In genomic region chr18:9575558-9575957, GRCh38 we compare ENCODE assay signal across 1 cellular context.
TF ChIP-seq lines count a peak whose summit lies in the region.

No MANE protein-coding gene starts in this region.

TF ChIP-seq in K562, 482 proteins besides CTCF, POLR2A, EP300 and RAD21 (continued from another document and continues in another):
- TF ChIP-seq RREB1 (CRISPR knock-in tag; IDR thresholded peaks at IDR 0.05) (no peak), KAT7 (CRISPR knock-in tag; IDR thresholded peaks at IDR 0.05; ENCODE audit: borderline replicate concordance) (no peak; the same call in 1 of the 2 replicates), HDAC1 (IDR thresholded peaks at IDR 0.05) (no peak), THRAP3 (IDR thresholded peaks at IDR 0.05; ENCODE audit: borderline replicate concordance) (no peak), ILK (tag; IDR thresholded peaks at IDR 0.05; ENCODE audit: borderline replicate concordance, low read depth) (no peak), KAT2B (IDR thresholded peaks at IDR 0.05; ENCODE audit: low read depth, low read length) (no peak), ZNF239 (CRISPR knock-in tag; IDR thresholded peaks at IDR 0.05) (no peak), STAT5B (CRISPR knock-in tag; IDR thresholded peaks at IDR 0.05) (no peak), EP400 (IDR thresholded peaks at IDR 0.05) (peak; percentile 19; the same call in 1 of the 2 replicates), XRCC4 (IDR thresholded peaks at IDR 0.05; ENCODE audit: extremely low read depth, insufficient read depth, insufficient read length) (no peak), ZC3H11A (IDR thresholded peaks at IDR 0.05; ENCODE audit: low read depth, low read length) (no peak), STAT5A (IDR thresholded peaks at IDR 0.05; ENCODE audit: borderline replicate concordance, low read length) (0 out of 2 replicates have a peak, but pooled peaks have one; percentile 6), MNT (conservative IDR thresholded peaks at IDR 0.05) (peak; percentile 38 to 49; a peak in 2 of 4 replicates), ZNF696 (CRISPR knock-in tag; conservative IDR thresholded peaks at IDR 0.05) (no peak), ZNF717 (CRISPR knock-in tag; IDR thresholded peaks at IDR 0.05) (no peak), TCFL5 (CRISPR knock-in tag; conservative IDR thresholded peaks at IDR 0.05) (no peak), IRF9 (tag; IDR thresholded peaks at IDR 0.05) (no peak), SRSF1 (IDR thresholded peaks at IDR 0.05; ENCODE audit: low read depth, low read length) (no peak), SRF (CRISPR knock-in tag; IDR thresholded peaks at IDR 0.05) (no peak), PTRF (tag; IDR thresholded peaks at IDR 0.05) (no peak), U2AF2 (optimal IDR thresholded peaks at IDR 0.05; ENCODE audit: low read depth, low read length) (no peak), NR3C1 (CRISPR knock-in tag; IDR thresholded peaks at IDR 0.05) (no peak), TEAD4 (IDR thresholded peaks at IDR 0.05; ENCODE audit: low read length) (peak; percentile 53), TEAD4 (CRISPR knock-in tag; IDR thresholded peaks at IDR 0.05; ENCODE audit: borderline replicate concordance) (no peak), ZNF165 (CRISPR knock-in tag; IDR thresholded peaks at IDR 0.05; ENCODE audit: borderline replicate concordance) (no peak), HBP1 (CRISPR knock-in tag; IDR thresholded peaks at IDR 0.05) (no peak), CHD4 (IDR thresholded peaks at IDR 0.05; ENCODE audit: insufficient read depth, insufficient replicate concordance, low read depth, low read length, poor library complexity, severe bottlenecking) (no peak), PURB (CRISPR knock-in tag; IDR thresholded peaks at IDR 0.05; ENCODE audit: low read depth) (no peak), LARP7 (IDR thresholded peaks at IDR 0.05) (no peak), RBBP5 (IDR thresholded peaks at IDR 0.05; ENCODE audit: borderline replicate concordance, insufficient read depth, low read length, poor library complexity, severe bottlenecking) (no peak), HINFP (tag; conservative IDR thresholded peaks at IDR 0.05; ENCODE audit: low read depth) (no peak), ZNF282 (CRISPR knock-in tag; IDR thresholded peaks at IDR 0.05) (no peak), ZNF766 (CRISPR knock-in tag; conservative IDR thresholded peaks at IDR 0.05) (no peak), ERF (CRISPR knock-in tag; IDR thresholded peaks at IDR 0.05) (no peak), MYBL2 (IDR thresholded peaks at IDR 0.05; ENCODE audit: low read depth) (no peak), MYBL2 (CRISPR knock-in tag; IDR thresholded peaks at IDR 0.05; ENCODE audit: borderline replicate concordance) (no peak), SREBF1 (IDR thresholded peaks at IDR 0.05; ENCODE audit: borderline replicate concordance, low read depth, low read length) (no peak), ZNF740 (CRISPR knock-in tag; IDR thresholded peaks at IDR 0.05) (no peak), ZNF740 (tag; IDR thresholded peaks at IDR 0.05) (no peak), ELF4 (CRISPR knock-in tag; IDR thresholded peaks at IDR 0.05) (no peak)
- TF ChIP-seq, protein P1, sequence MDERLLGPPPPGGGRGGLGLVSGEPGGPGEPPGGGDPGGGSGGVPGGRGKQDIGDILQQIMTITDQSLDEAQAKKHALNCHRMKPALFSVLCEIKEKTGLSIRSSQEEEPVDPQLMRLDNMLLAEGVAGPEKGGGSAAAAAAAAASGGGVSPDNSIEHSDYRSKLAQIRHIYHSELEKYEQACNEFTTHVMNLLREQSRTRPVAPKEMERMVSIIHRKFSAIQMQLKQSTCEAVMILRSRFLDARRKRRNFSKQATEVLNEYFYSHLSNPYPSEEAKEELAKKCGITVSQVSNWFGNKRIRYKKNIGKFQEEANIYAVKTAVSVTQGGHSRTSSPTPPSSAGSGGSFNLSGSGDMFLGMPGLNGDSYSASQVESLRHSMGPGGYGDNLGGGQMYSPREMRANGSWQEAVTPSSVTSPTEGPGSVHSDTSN (CRISPR knock-in tag; IDR thresholded peaks at IDR 0.05; ENCODE audit: low read depth) = no peak
- TF ChIP-seq, protein P1 (tag; conservative IDR thresholded peaks at IDR 0.05; ENCODE audit: low read depth) = 0 out of 2 replicates have a peak, but pooled peaks have one; percentile 51
- TF ChIP-seq, protein P2, sequence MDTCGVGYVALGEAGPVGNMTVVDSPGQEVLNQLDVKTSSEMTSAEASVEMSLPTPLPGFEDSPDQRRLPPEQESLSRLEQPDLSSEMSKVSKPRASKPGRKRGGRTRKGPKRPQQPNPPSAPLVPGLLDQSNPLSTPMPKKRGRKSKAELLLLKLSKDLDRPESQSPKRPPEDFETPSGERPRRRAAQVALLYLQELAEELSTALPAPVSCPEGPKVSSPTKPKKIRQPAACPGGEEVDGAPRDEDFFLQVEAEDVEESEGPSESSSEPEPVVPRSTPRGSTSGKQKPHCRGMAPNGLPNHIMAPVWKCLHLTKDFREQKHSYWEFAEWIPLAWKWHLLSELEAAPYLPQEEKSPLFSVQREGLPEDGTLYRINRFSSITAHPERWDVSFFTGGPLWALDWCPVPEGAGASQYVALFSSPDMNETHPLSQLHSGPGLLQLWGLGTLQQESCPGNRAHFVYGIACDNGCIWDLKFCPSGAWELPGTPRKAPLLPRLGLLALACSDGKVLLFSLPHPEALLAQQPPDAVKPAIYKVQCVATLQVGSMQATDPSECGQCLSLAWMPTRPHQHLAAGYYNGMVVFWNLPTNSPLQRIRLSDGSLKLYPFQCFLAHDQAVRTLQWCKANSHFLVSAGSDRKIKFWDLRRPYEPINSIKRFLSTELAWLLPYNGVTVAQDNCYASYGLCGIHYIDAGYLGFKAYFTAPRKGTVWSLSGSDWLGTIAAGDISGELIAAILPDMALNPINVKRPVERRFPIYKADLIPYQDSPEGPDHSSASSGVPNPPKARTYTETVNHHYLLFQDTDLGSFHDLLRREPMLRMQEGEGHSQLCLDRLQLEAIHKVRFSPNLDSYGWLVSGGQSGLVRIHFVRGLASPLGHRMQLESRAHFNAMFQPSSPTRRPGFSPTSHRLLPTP (IDR thresholded peaks at IDR 0.05; ENCODE audit: borderline replicate concordance, extremely low read depth, insufficient read length) = no peak
- TF ChIP-seq, protein P3, sequence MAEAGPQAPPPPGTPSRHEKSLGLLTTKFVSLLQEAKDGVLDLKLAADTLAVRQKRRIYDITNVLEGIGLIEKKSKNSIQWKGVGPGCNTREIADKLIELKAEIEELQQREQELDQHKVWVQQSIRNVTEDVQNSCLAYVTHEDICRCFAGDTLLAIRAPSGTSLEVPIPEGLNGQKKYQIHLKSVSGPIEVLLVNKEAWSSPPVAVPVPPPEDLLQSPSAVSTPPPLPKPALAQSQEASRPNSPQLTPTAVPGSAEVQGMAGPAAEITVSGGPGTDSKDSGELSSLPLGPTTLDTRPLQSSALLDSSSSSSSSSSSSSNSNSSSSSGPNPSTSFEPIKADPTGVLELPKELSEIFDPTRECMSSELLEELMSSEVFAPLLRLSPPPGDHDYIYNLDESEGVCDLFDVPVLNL (CRISPR knock-in tag; IDR thresholded peaks at IDR 0.05; ENCODE audit: low read depth) = no peak
